In genomic region chr2:235954888-235955480, GRCh38 we compare ENCODE assay signal across 24 cellular contexts.
"Had no signal": no experiment of that assay in that cellular context is flagged by ENCODE, and none has a peak within 500 bp of the region (broad histone marks: within the 10 kb centered on the region; RNA-seq: fewer than 3 reads in every experiment).

No MANE protein-coding gene starts in this region.

- H3K9me3 Mint-ChIP-seq: activated CD8-positive, alpha-beta T cell treated with anti-CD3 and anti-CD28 coated beads for 36 hours; activated T-cell treated with anti-CD3 and anti-CD28 coated beads, Interleukin-2, amount 50 U/mL, for 72 hours; activated T-helper 2 cell treated with anti-CD3 and anti-CD28 coated beads, Interferon-gamma antibody, Interleukin-2, Interleukin-4, amounts not matched to agents 10 μg/mL and 5 μg/mL and 100 μg/mL, durations not matched to agents 14 hours and 24 hours and 36 hours had no signal

- H3K9me3 ChIP-seq: breast epithelium, SK-N-SH had no signal

- H3K36me3 ChIP-seq: breast epithelium had no signal

- H3K27ac ChIP-seq: breast epithelium, VCaP had no signal

- H3K27ac Mint-ChIP-seq: activated CD8-positive, alpha-beta T cell treated with anti-CD3 and anti-CD28 coated beads for 36 hours; activated T-cell treated with anti-CD3 and anti-CD28 coated beads, Interleukin-2, amount 50 U/mL, for 72 hours; activated T-helper 2 cell treated with anti-CD3 and anti-CD28 coated beads, Interferon-gamma antibody, Interleukin-2, Interleukin-4, amounts not matched to agents 10 μg/mL and 5 μg/mL and 100 μg/mL, durations not matched to agents 14 hours and 24 hours and 36 hours had no signal

- H3K4me1 ChIP-seq: breast epithelium had no signal

- H3K4me3 ChIP-seq: breast epithelium had no signal

- DNase-seq: activated CD4-positive, alpha-beta T cell treated with anti-CD3 and anti-CD28 coated beads, Interleukin-2, amount 50 U/mL, for 1 hour; activated CD4-positive, CD25-positive, alpha-beta regulatory T cell; activated CD8-positive, alpha-beta memory T cell treated with anti-CD3 and anti-CD28 coated beads, Interleukin-2, amount 50 U/mL, for 4 hours; activated CD8-positive, alpha-beta T cell treated with anti-CD3 and anti-CD28 coated beads for 36 hours; activated gamma-delta T cell treated with Interleukin-2 at 50 U/mL for 16 hours; activated naive CD4-positive, alpha-beta T cell treated with anti-CD3 and anti-CD28 coated beads, Interleukin-2, amount 50 U/mL, for 16 hours; activated T-cell treated with anti-CD3 and anti-CD28 coated beads, Interleukin-2, amount 50 U/mL, for 72 hours; central memory CD4-positive, alpha-beta T cell; Karpas-422; MM.1S; NCI-H1105 treated with DMSO at 0.1 percent for 48 hours; NCI-H146; NCI-H2029; NCI-H510A treated with DMSO at 0.1 percent for 48 hours; NCI-H69; NK-92 treated with Interleukin-12 subunit alpha and Interleukin-12 subunit beta, amount 100 ng/mL, for 24 hours; RPMI8226; SK-N-SH; T-helper 1 cell had no signal

- H3K4me3 Mint-ChIP-seq: activated CD8-positive, alpha-beta T cell treated with anti-CD3 and anti-CD28 coated beads for 36 hours; activated T-cell treated with anti-CD3 and anti-CD28 coated beads, Interleukin-2, amount 50 U/mL, for 72 hours had no signal

- ATAC-seq: activated CD8-positive, alpha-beta T cell treated with anti-CD3 and anti-CD28 coated beads for 36 hours; activated T-cell treated with anti-CD3 and anti-CD28 coated beads, Interleukin-2, amount 50 U/mL, for 72 hours; Panc1; Right ventricle myocardium inferior had no signal

- H3K4me2 ChIP-seq: SK-N-SH had no signal

- H3K27me3 ChIP-seq: breast epithelium had no signal
